In the genomic region with DNA sequence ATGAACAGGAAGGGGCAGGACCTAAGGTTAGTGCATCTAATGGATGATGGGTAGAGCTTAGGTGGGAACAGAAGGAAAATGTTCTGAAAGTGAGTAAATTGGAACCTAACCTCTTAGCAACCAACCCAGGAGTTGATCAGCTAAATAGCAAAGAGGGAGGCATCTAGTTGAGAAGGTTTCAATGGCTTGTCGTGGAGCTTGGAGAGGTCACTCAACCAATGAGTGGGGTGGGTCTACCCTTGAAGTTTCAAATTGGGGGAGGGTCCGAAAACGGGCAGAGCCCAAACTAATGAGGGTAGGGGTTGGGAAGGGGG, we compare ENCODE assay signal across 1 cellular context.
TF ChIP-seq lines count a peak whose summit lies in the region.

No MANE protein-coding gene starts in this region.

TF ChIP-seq in GM12878, 131 proteins besides CTCF, POLR2A, EP300 and RAD21:
- TF ChIP-seq KDM1A (IDR thresholded peaks at IDR 0.05; ENCODE audit: borderline replicate concordance) (no peak), NBN (IDR thresholded peaks at IDR 0.05) (0 out of 2 replicates have a peak, but pooled peaks have one; percentile 11), RUNX3 (IDR thresholded peaks at IDR 0.05; ENCODE audit: low read length) (no peak), MYB (IDR thresholded peaks at IDR 0.05; ENCODE audit: borderline replicate concordance, low read depth, low read length) (no peak), NFIC (IDR thresholded peaks at IDR 0.05; ENCODE audit: low read depth, low read length) (no peak), FOS (IDR thresholded peaks at IDR 0.05; ENCODE audit: borderline replicate concordance, extremely low read depth, insufficient read length) (peak; percentile 22), POLR2AphosphoS2 (IDR thresholded peaks at IDR 0.05; ENCODE audit: low read depth, low read length) (no peak), CREM (IDR thresholded peaks at IDR 0.05; ENCODE audit: low read depth) (no peak), PAX5 (IDR thresholded peaks at IDR 0.05; ENCODE audit: borderline replicate concordance, low read depth, low read length) (no peak)
- TF ChIP-seq, protein P1, sequence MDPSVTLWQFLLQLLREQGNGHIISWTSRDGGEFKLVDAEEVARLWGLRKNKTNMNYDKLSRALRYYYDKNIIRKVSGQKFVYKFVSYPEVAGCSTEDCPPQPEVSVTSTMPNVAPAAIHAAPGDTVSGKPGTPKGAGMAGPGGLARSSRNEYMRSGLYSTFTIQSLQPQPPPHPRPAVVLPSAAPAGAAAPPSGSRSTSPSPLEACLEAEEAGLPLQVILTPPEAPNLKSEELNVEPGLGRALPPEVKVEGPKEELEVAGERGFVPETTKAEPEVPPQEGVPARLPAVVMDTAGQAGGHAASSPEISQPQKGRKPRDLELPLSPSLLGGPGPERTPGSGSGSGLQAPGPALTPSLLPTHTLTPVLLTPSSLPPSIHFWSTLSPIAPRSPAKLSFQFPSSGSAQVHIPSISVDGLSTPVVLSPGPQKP (IDR thresholded peaks at IDR 0.05; ENCODE audit: low read depth, low read length) = no peak
TF ChIP-seq in GM12878: peak in this region for 2.
